ENCODE assay signal across 20 cellular contexts in the genomic region with DNA sequence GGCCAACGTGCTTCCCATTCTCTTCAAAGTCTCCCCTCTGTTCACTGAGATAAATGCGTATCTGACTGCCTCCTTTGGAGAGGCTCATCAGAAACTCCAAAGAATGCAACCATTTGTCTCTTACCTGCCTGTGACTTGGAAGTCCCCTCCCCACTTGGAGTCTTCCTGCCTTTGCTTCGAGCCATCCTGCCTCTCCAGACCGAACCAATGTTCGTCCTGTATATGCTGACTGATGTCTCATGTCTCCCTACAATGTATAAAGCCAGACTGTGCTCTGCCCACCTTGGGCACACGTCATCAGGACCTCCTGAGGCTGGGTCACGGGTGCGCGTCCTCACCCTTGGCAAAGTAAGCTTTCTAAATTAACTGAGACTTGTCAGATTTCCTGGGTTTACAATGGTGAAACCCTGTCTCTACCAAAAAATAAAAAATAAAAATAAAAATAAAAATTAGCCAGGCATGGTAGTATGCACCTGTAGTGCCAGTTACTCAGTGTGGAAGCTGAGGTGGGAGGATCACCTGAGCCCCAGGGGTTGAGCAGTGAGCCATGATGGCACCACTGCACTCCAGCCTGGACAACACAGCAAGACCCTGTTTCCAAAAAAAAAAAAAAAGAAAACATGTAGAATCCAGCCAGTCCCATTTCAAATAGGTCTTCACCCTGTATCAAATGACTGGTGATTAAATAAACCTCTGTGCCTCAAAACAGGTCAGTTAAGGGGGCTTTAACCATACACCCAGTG.
"Had no signal": no experiment of that assay in that cellular context is flagged by ENCODE, and none has a peak within 500 bp of the region (broad histone marks: within the 10 kb centered on the region; RNA-seq: fewer than 3 reads in every experiment).

No MANE protein-coding gene starts in this region.

- H3K27ac Mint-ChIP-seq: activated T-cell treated with anti-CD3 and anti-CD28 coated beads, Interleukin-2, amount 50 U/mL, for 72 hours; memory B cell; stimulated activated memory B cell treated with anti-CD40 and anti-IgM and Interleukin-4, amounts not matched to agents 10 μg/mL and 1 μg/mL and 100 μg/mL, for 72 hours had no signal

- DNase-seq: activated CD4-positive, alpha-beta T cell treated with anti-CD3 and anti-CD28 coated beads, Interleukin-2, amount 50 U/mL, for 4 hours; activated effector memory CD4-positive, alpha-beta T cell treated with anti-CD3 and anti-CD28 coated beads, Interleukin-2, amount 50 U/mL, for 16 hours; activated naive CD4-positive, alpha-beta T cell treated with anti-CD3 and anti-CD28 coated beads, Interleukin-2, amount 50 U/mL, for 16 hours; activated T-cell treated with anti-CD3 and anti-CD28 coated beads, Interleukin-2, amount 50 U/mL, for 72 hours; aorta; cortex of kidney; effector CD4-positive, alpha-beta T cell; left ventricle myocardium superior; mucosa of descending colon; naive B cell; ovary; stimulated activated CD4-positive, alpha-beta T cell treated with anti-CD3 and anti-CD28 coated beads, Interleukin-4, amount 100 ng/mL, for 4 hours; T-helper 2 cell; upper lobe of right lung; WERI-Rb-1 had no signal

- H3K4me3 Mint-ChIP-seq: activated T-cell treated with anti-CD3 and anti-CD28 coated beads, Interleukin-2, amount 50 U/mL, for 72 hours; central memory CD8-positive, alpha-beta T cell; memory B cell; naive B cell; stimulated activated memory B cell treated with anti-CD40 and anti-IgM and Interleukin-4, amounts not matched to agents 10 μg/mL and 1 μg/mL and 100 μg/mL, for 72 hours had no signal

- H3K4me3 ChIP-seq: mucosa of descending colon, ovary, thoracic aorta, upper lobe of right lung had no signal

- H3K27me3 Mint-ChIP-seq: central memory CD8-positive, alpha-beta T cell; memory B cell; naive B cell; stimulated activated memory B cell treated with anti-CD40 and anti-IgM and Interleukin-4, amounts not matched to agents 10 μg/mL and 1 μg/mL and 100 μg/mL, for 72 hours had no signal

- ATAC-seq: activated T-cell treated with anti-CD3 and anti-CD28 coated beads, Interleukin-2, amount 50 U/mL, for 72 hours; left ventricle myocardium superior; mucosa of descending colon; sciatic nerve; stimulated activated memory B cell treated with anti-CD40 and anti-IgM and Interleukin-4, amounts not matched to agents 10 μg/mL and 1 μg/mL and 100 μg/mL, for 72 hours; upper lobe of right lung had no signal

- H3K9me3 ChIP-seq: mucosa of descending colon, ovary, thoracic aorta, upper lobe of right lung had no signal

- H3K9me3 Mint-ChIP-seq: activated T-cell treated with anti-CD3 and anti-CD28 coated beads, Interleukin-2, amount 50 U/mL, for 72 hours; central memory CD8-positive, alpha-beta T cell; memory B cell; naive B cell; stimulated activated memory B cell treated with anti-CD40 and anti-IgM and Interleukin-4, amounts not matched to agents 10 μg/mL and 1 μg/mL and 100 μg/mL, for 72 hours had no signal

- H3K4me1 ChIP-seq: upper lobe of right lung had no signal

- H3K27me3 ChIP-seq: ovary, upper lobe of right lung had no signal

- H3K27ac ChIP-seq: ovary, thoracic aorta, upper lobe of right lung, WERI-Rb-1 had no signal

- H3K36me3 ChIP-seq: ovary, thoracic aorta, upper lobe of right lung had no signal
